In the genomic region with DNA sequence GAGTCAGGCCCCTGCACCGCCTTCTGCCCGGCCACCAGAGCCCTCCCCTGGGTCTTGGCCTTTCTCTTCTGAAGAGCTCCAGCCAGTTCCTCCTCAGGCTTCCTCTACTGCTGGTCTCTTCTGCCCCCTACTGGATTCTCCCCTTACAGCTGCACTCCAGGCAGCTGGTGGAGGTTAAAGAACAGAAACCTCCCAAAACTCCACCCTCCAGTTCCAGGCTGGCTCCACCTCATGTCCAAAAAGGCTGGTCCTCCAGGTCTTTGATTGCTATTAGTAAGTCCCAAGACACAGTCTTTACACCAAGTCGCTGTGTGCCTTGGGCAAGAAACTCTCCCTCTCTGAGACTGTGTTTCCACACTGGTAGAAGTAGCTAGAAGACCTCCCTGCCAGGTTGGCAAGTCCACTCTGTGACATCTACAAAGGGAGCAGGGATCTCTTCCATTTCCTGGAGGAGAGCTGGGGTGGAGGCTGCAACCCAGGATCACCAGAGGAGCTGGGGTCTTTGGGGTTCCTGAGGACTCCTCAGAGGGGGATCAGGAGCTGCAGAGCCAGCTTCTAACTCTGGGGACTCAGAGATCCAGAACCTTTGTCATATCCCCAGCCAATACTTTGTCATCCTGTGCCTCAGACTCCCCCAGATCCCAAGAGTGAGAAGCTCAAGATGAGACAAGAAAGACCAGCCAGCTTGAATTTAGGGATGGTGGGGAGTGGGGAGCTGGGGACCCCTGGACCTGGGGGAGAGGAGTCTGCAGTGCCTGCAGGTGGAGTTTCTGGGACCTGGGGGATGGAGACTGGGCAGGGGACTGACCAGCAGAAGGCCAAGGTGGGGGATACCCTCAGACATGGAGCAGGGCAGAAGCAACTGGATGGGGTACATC, we compare ENCODE assay signal across 8 cellular contexts. TPM values are rescaled to one million over a fixed set of nuclear protein-coding genes. Genes with fewer than 3 reads are reported as not detected.
DNase-seq lines count a peak whose midpoint lies in the region; ATAC-seq and TF ChIP-seq lines count a peak whose summit lies in the region.

No MANE protein-coding gene starts in this region.

- H3K4me1 ChIP-seq in NT2/D1 (ENCODE audit: insufficient read depth, insufficient read length) (no peaks in the 10 kb centered on the region), testis (no peaks in the 10 kb centered on the region)

- intact Hi-C loops in testis (cut with DNase I; ENCODE audit: low total_unique reads) = no loop called here

- no peaks in the 10 kb centered on the region for H3K9me3 Mint-ChIP-seq in activated CD8-positive, alpha-beta memory T cell treated with anti-CD3 and anti-CD28 coated beads, Interleukin-2, amount 10 ng/mL, durations not matched to agents 7 days and 5 days (ENCODE audit: low read depth)
- H3K9me3 Mint-ChIP-seq in naive B cell = no peaks in the 10 kb centered on the region

- WGBS in testis, 2 donors = 38 to 45% methylated on average over 3 of the region's 3 CpGs

- TF ChIP-seq POLR2A in erythroblast (IDR thresholded peaks at IDR 0.05; ENCODE audit: low read length) = no peak
- no peak for TF ChIP-seq POLR2A in testis (IDR thresholded peaks at IDR 0.05)

- H3K27ac ChIP-seq in testis = no peak overlapping the region

- peaks cover 33% of the 10 kb centered on the region for H3K27me3 Mint-ChIP-seq in activated CD8-positive, alpha-beta memory T cell treated with anti-CD3 and anti-CD28 coated beads, Interleukin-2, amount 10 ng/mL, durations not matched to agents 7 days and 5 days
- no peaks in the 10 kb centered on the region for H3K27me3 Mint-ChIP-seq in naive B cell

- DNase-seq in ELR (ENCODE audit: low read depth) (peak; percentile 60), NT2/D1 (ENCODE audit: low read depth, low spot score) (peak; percentile 39), erythroblast (lab: John Stamatoyannopoulos, UW) (peak; percentile 55 to 71), naive B cell (peak; percentile 79), testis (peak; percentile 76)
- DNase-seq in activated CD8-positive, alpha-beta memory T cell treated with anti-CD3 and anti-CD28 coated beads, Interleukin-2, amount 10 ng/mL, durations not matched to agents 7 days and 5 days = peak; percentile 84

- H3K4me1 Mint-ChIP-seq in activated CD8-positive, alpha-beta memory T cell treated with anti-CD3 and anti-CD28 coated beads, Interleukin-2, amount 10 ng/mL, durations not matched to agents 7 days and 5 days = peaks cover 20% of the 10 kb centered on the region
- H3K4me1 Mint-ChIP-seq in naive B cell = peaks cover 79 to 87% (median 87%) of the 10 kb centered on the region in 3 donors

- H3K27ac Mint-ChIP-seq in activated CD8-positive, alpha-beta memory T cell treated with anti-CD3 and anti-CD28 coated beads, Interleukin-2, amount 10 ng/mL, durations not matched to agents 7 days and 5 days = no peak overlapping the region
- H3K27ac Mint-ChIP-seq in naive B cell = peak overlapping the region; percentile 87 to 99 (median 98)

- no peak overlapping the region for H3K9ac ChIP-seq in NT2/D1 (ENCODE audit: insufficient read length, low read depth)

- no peaks in the 10 kb centered on the region for H3K36me3 ChIP-seq in NT2/D1 (ENCODE audit: insufficient read depth, insufficient read length, low read length)
- H3K36me3 ChIP-seq in testis (ENCODE audit: low read depth, missing control alignments) = no peaks in the 10 kb centered on the region

- no peak overlapping the region for H3K4me3 ChIP-seq in NT2/D1 (ENCODE audit: insufficient read length, low read depth)
- no peak overlapping the region for H3K4me3 ChIP-seq in testis

- no peak overlapping the region for H3K4me3 Mint-ChIP-seq in activated CD8-positive, alpha-beta memory T cell treated with anti-CD3 and anti-CD28 coated beads, Interleukin-2, amount 10 ng/mL, durations not matched to agents 7 days and 5 days
- H3K4me3 Mint-ChIP-seq in naive B cell = peak overlapping the region; percentile 58 to 100 (median 88)

- peak in 2 of 3 experiments; percentile 43 to 65 for TF ChIP-seq CTCF in testis (IDR thresholded peaks at IDR 0.05)

- no peaks in the 10 kb centered on the region for H3K36me3 Mint-ChIP-seq in activated CD8-positive, alpha-beta memory T cell treated with anti-CD3 and anti-CD28 coated beads, Interleukin-2, amount 10 ng/mL, durations not matched to agents 7 days and 5 days
- peaks cover 5 to 9% of the 10 kb centered on the region in 2 donors for H3K36me3 Mint-ChIP-seq in naive B cell

- no peaks in the 10 kb centered on the region for H3K9me3 ChIP-seq in NT2/D1 (ENCODE audit: insufficient read depth, low read length)
- H3K9me3 ChIP-seq in testis = no peaks in the 10 kb centered on the region

- peaks cover 100% of the 10 kb centered on the region for H3K27me3 ChIP-seq in NT2/D1 (ENCODE audit: insufficient read depth, insufficient read length)
- H3K27me3 ChIP-seq in testis = no peaks in the 10 kb centered on the region

- ATAC-seq in HG03354 (IDR thresholded peaks at IDR 0.05; ENCODE audit: poor library complexity, severe bottlenecking, unreplicated experiment) = peak; percentile 45
- peak; percentile 81 for ATAC-seq in activated CD8-positive, alpha-beta memory T cell treated with anti-CD3 and anti-CD28 coated beads, Interleukin-2, amount 10 ng/mL, durations not matched to agents 7 days and 5 days
- peak; percentile 33 to 38 for ATAC-seq in naive B cell (ENCODE audit: low read depth in 2 of 2)
- no peak for ATAC-seq in HG02623 (IDR thresholded peaks at IDR 0.05; ENCODE audit: unreplicated experiment)

- CTCF ChIA-PET in activated CD8-positive, alpha-beta memory T cell treated with anti-CD3 and anti-CD28 coated beads, Interleukin-2, amount 10 ng/mL, durations not matched to agents 7 days and 5 days (lab: Charles Lee) = interaction anchor here (0.7 to 10.8 kb wide), 56 partner anchors 9 to 563 kb away, joined by 3 to 355 read pairs (median 6); a partner anchor contains a TSS

RNA-seq across cellular contexts. Expression of a gene that starts 3.4 kb away (rescaled TPM):
- total RNA-seq in activated CD8-positive, alpha-beta memory T cell treated with anti-CD3 and anti-CD28 coated beads, Interleukin-2, amount 10 ng/mL, durations not matched to agents 7 days and 5 days = not detected
- polyA plus RNA-seq in naive B cell (ENCODE audit: low read depth in 6 of 6) (100 to 1,000 TPM; 233 to 640 (median 475) TPM), testis (ENCODE audit: insufficient read depth, low read depth, low replicate concordance) (9.8 TPM)
- total RNA-seq in testis = 1 to 10 TPM in 1 of 2 donors, under 1 TPM in 1; 0.94 to 1.4 TPM
